In the genomic region with DNA sequence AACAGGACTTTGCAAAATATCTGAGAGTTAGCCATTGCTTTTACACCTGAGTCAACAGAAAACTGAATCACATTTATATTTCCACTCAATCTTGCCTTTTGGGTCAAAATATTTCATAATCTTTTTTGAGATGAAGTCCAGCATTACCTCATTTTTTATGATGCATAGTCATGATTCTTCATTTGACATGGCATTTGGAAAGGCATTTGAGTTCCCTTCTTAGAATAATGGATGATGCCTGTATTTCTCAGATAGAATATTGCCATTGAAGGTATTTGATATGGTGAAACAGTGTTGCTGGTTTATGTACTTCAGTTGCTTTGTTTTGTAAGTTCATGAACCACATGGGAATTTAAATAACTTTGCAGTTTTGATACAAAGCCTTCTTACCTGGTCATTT, we compare ENCODE assay signal across 30 cellular contexts.
"Had no signal": no experiment of that assay in that cellular context is flagged by ENCODE, and none has a peak within 500 bp of the region (broad histone marks: within the 10 kb centered on the region; RNA-seq: fewer than 3 reads in every experiment).

No MANE protein-coding gene starts in this region.

- H3K27ac Mint-ChIP-seq: activated CD8-positive, alpha-beta T cell treated with anti-CD3 and anti-CD28 coated beads, Interleukin-2, amount 10 ng/mL, durations not matched to agents 7 days and 5 days; activated naive CD8-positive, alpha-beta T cell; activated T-helper 17 cell treated with anti-CD3 and anti-CD28 coated beads, Interleukin-2, amount 50 U/mL, for 72 hours; dendritic cell treated with granulocyte-macrophage colony-stimulating factor and Interleukin-4, amounts not matched to agents 40 ng/mL and 50 ng/mL, for 4 days; naive thymus-derived CD4-positive, alpha-beta T cell; stimulated activated effector memory CD8-positive, alpha-beta T cell treated with anti-CD3 and anti-CD28 coated beads, Interleukin-12 subunit alpha, Interleukin-12 subunit beta, amount 100 ng/mL, for 72 hours; stimulated activated naive CD8-positive, alpha-beta T cell treated with anti-CD3 and anti-CD28 coated beads, Interleukin-15, amount 100 ng/mL, for 72 hours; T-cell; T-helper 2 cell treated with Interferon-gamma antibody and Interleukin-4, amounts not matched to agents 5 μg/mL and 100 μg/mL, for 36 hours had no signal

- FAIRE-seq: keratinocyte, small intestine, urothelium cell line had no signal

- ATAC-seq: activated CD4-positive, CD25-positive, alpha-beta regulatory T cell treated with anti-CD3 and anti-CD28 coated beads, Interleukin-2, amount 50 U/mL, for 24 hours; activated CD8-positive, alpha-beta T cell treated with anti-CD3 and anti-CD28 coated beads, Interleukin-2, amount 10 ng/mL, durations not matched to agents 7 days and 5 days; activated T-helper 17 cell treated with anti-CD3 and anti-CD28 coated beads, Interleukin-2, amount 50 U/mL, for 72 hours; heart right ventricle; left colon; naive thymus-derived CD4-positive, alpha-beta T cell; right lobe of liver; stimulated activated effector memory CD8-positive, alpha-beta T cell treated with anti-CD3 and anti-CD28 coated beads, Interleukin-12 subunit alpha, Interleukin-12 subunit beta, amount 100 ng/mL, for 72 hours; stimulated activated naive CD8-positive, alpha-beta T cell treated with anti-CD3 and anti-CD28 coated beads, Interleukin-15, amount 100 ng/mL, for 72 hours; T-cell had no signal

- H3K4me3 ChIP-seq: heart right ventricle, lung, right lobe of liver, suprapubic skin, tibial nerve had no signal

- H3K36me3 Mint-ChIP-seq: activated naive CD8-positive, alpha-beta T cell; naive thymus-derived CD4-positive, alpha-beta T cell; stimulated activated effector memory CD8-positive, alpha-beta T cell treated with anti-CD3 and anti-CD28 coated beads, Interleukin-12 subunit alpha, Interleukin-12 subunit beta, amount 100 ng/mL, for 72 hours; T-cell had no signal

- H3K4me3 Mint-ChIP-seq: activated CD8-positive, alpha-beta T cell treated with anti-CD3 and anti-CD28 coated beads, Interleukin-2, amount 10 ng/mL, durations not matched to agents 7 days and 5 days; activated naive CD8-positive, alpha-beta T cell; activated T-helper 17 cell treated with anti-CD3 and anti-CD28 coated beads, Interleukin-2, amount 50 U/mL, for 72 hours; dendritic cell treated with granulocyte-macrophage colony-stimulating factor and Interleukin-4, amounts not matched to agents 40 ng/mL and 50 ng/mL, for 4 days; naive thymus-derived CD4-positive, alpha-beta T cell; neural crest cell; stimulated activated effector memory CD8-positive, alpha-beta T cell treated with anti-CD3 and anti-CD28 coated beads, Interleukin-12 subunit alpha, Interleukin-12 subunit beta, amount 100 ng/mL, for 72 hours; stimulated activated naive CD8-positive, alpha-beta T cell treated with anti-CD3 and anti-CD28 coated beads, Interleukin-15, amount 100 ng/mL, for 72 hours; T-cell; T-helper 2 cell treated with Interferon-gamma antibody and Interleukin-4, amounts not matched to agents 5 μg/mL and 100 μg/mL, for 36 hours had no signal

- H3K4me1 ChIP-seq: heart right ventricle, right lobe of liver, suprapubic skin, tibial nerve had no signal

- H3K36me3 ChIP-seq: heart right ventricle, right lobe of liver, suprapubic skin, tibial nerve had no signal

- H3K9me3 ChIP-seq: heart right ventricle, right lobe of liver, suprapubic skin, tibial nerve had no signal

- H3K9me3 Mint-ChIP-seq: activated T-helper 17 cell treated with anti-CD3 and anti-CD28 coated beads, Interleukin-2, amount 50 U/mL, for 72 hours; dendritic cell treated with granulocyte-macrophage colony-stimulating factor and Interleukin-4, amounts not matched to agents 40 ng/mL and 50 ng/mL, for 4 days; neural crest cell; stimulated activated naive CD8-positive, alpha-beta T cell treated with anti-CD3 and anti-CD28 coated beads, Interleukin-15, amount 100 ng/mL, for 72 hours; T-helper 2 cell treated with Interferon-gamma antibody and Interleukin-4, amounts not matched to agents 5 μg/mL and 100 μg/mL, for 36 hours had no signal

- DNase-seq: activated CD4-positive, alpha-beta T cell treated with anti-CD3 and anti-CD28 coated beads, Interleukin-2, amount 50 U/mL, for 1 hour; activated CD8-positive, alpha-beta T cell treated with anti-CD3 and anti-CD28 coated beads, Interleukin-2, amount 10 ng/mL, durations not matched to agents 7 days and 5 days; activated T-cell treated with anti-CD3 and anti-CD28 coated beads, Interleukin-2, amount 50 U/mL, for 1 hour; amniotic stem cell; cerebellar nuclear complex; effector CD8-positive, alpha-beta T cell; foreskin fibroblast; heart right ventricle; left colon; naive thymus-derived CD4-positive, alpha-beta T cell; occipital lobe; posterior cingulate gyrus; right lobe of liver; small intestine; stimulated activated CD4-positive, alpha-beta T cell treated with anti-CD3 and anti-CD28 coated beads, Interleukin-2, amount 100 ng/mL, for 24 hours; stimulated activated naive CD8-positive, alpha-beta T cell treated with anti-CD3 and anti-CD28 coated beads, Interleukin-15, amount 100 ng/mL, for 72 hours; T-cell had no signal

- H3K27me3 Mint-ChIP-seq: activated naive CD8-positive, alpha-beta T cell; activated T-helper 17 cell treated with anti-CD3 and anti-CD28 coated beads, Interleukin-2, amount 50 U/mL, for 72 hours; dendritic cell treated with granulocyte-macrophage colony-stimulating factor and Interleukin-4, amounts not matched to agents 40 ng/mL and 50 ng/mL, for 4 days; naive thymus-derived CD4-positive, alpha-beta T cell; stimulated activated naive CD8-positive, alpha-beta T cell treated with anti-CD3 and anti-CD28 coated beads, Interleukin-15, amount 100 ng/mL, for 72 hours; T-cell had no signal

- H3K27ac ChIP-seq: heart right ventricle, right lobe of liver, suprapubic skin, tibial nerve, VCaP had no signal

- H3K27me3 ChIP-seq: heart right ventricle, right lobe of liver, suprapubic skin, tibial nerve had no signal

- H3K4me1 Mint-ChIP-seq: activated T-helper 17 cell treated with anti-CD3 and anti-CD28 coated beads, Interleukin-2, amount 50 U/mL, for 72 hours; naive thymus-derived CD4-positive, alpha-beta T cell; neural crest cell; stimulated activated effector memory CD8-positive, alpha-beta T cell treated with anti-CD3 and anti-CD28 coated beads, Interleukin-12 subunit alpha, Interleukin-12 subunit beta, amount 100 ng/mL, for 72 hours; stimulated activated naive CD8-positive, alpha-beta T cell treated with anti-CD3 and anti-CD28 coated beads, Interleukin-15, amount 100 ng/mL, for 72 hours; T-cell had no signal
